8 cellular contexts compared by ENCODE assay signal in genomic region chr5:100430268-100430900, GRCh38.
DNase-seq lines count a peak whose midpoint lies in the region; ATAC-seq and TF ChIP-seq lines count a peak whose summit lies in the region.

No MANE protein-coding gene starts in this region.

- H3K27ac Mint-ChIP-seq in osteocyte (ENCODE audit: unreplicated experiment) = no peak overlapping the region

- H3K4me3 ChIP-seq in AG04450 (ENCODE audit: low read depth, low read length) (no peak overlapping the region), GM12875 (ENCODE audit: low read depth, low read length) (no peak overlapping the region), fibroblast of mammary gland (ENCODE audit: control insufficient read depth, low read depth, low read length) (no peak overlapping the region)

- DNase-seq in AG04450 (ENCODE audit: low read depth, low spot score) = peak; percentile 7
- peak; percentile 56 for DNase-seq in NCI-H69 (lab: John Stamatoyannopoulos, UW)
- peak; percentile 23 for DNase-seq in activated T-cell treated with anti-CD3 and anti-CD28 coated beads for 24 hours (ENCODE audit: low read depth)
- peak; percentile 49 for DNase-seq in fibroblast of mammary gland (ENCODE audit: low read depth)
- no peak for DNase-seq in osteocyte (ENCODE audit: extremely low spot score, unreplicated experiment)
- DNase-seq in occipital lobe (lab: John Stamatoyannopoulos, UW) = no peak

- H3K9me3 Mint-ChIP-seq in osteocyte (ENCODE audit: unreplicated experiment) = no peaks in the 10 kb centered on the region

- peaks cover 8% of the 10 kb centered on the region for H3K27me3 Mint-ChIP-seq in osteocyte (ENCODE audit: unreplicated experiment)

- POLR2A ChIA-PET in AG04450 (lab: Yijun Ruan, JAX) = no interaction called here

- CTCF ChIA-PET in AG04450 (lab: Charles Lee) = interaction anchor here (0.6 to 1.5 kb wide), 9 partner anchors 10 to 1559 kb away, joined by 3 to 21 read pairs (median 4); no protein-coding TSS in a partner anchor

- H3K4me1 Mint-ChIP-seq in osteocyte (ENCODE audit: unreplicated experiment) = no peaks in the 10 kb centered on the region

- no peaks in the 10 kb centered on the region; the same call in 1 of the 2 replicates for H3K9me3 ChIP-seq in AG04450 (ENCODE audit: control insufficient read depth, insufficient read depth, low read length)

- H3K27ac ChIP-seq in AG04450 (ENCODE audit: low read depth, low read length) = no peak overlapping the region

- no peaks in the 10 kb centered on the region for H3K36me3 Mint-ChIP-seq in osteocyte (ENCODE audit: unreplicated experiment)

- TF ChIP-seq CTCF in AG04450 (IDR thresholded peaks at IDR 0.05; ENCODE audit: low read depth, low read length) = peak; percentile 99
- peak; percentile 96 for TF ChIP-seq CTCF in GM12875 (IDR thresholded peaks at IDR 0.05; ENCODE audit: borderline replicate concordance, insufficient read depth, low read depth, low read length)
- peak; percentile 99 for TF ChIP-seq CTCF in fibroblast of mammary gland (conservative IDR thresholded peaks at IDR 0.05; ENCODE audit: control insufficient read depth, insufficient read depth, low read depth, low read length)
- peak; percentile 92 for TF ChIP-seq CTCF in osteocyte (IDR thresholded peaks at IDR 0.05)

- H3K27me3 ChIP-seq in AG04450 (ENCODE audit: control insufficient read depth, insufficient read depth, low read length) = no peaks in the 10 kb centered on the region

- peak; percentile 88 for ATAC-seq in HG02678 (IDR thresholded peaks at IDR 0.05; ENCODE audit: unreplicated experiment)

- H3K4me3 Mint-ChIP-seq in osteocyte (ENCODE audit: unreplicated experiment) = no peak overlapping the region

Comparison
In these comparisons a context has a peak if more than half of its experiments do, and no peak if none do; other contexts are left out.
1. DNase-seq: peak in AG04450 (single experiment), NCI-H69 (single experiment), activated T-cell treated with anti-CD3 and anti-CD28 coated beads for 24 hours (single experiment) and fibroblast of mammary gland (single experiment); none in osteocyte (single experiment) and occipital lobe (single experiment).
2. Peak in every context shown above with its lines, with median percentiles within 50 percentile points of each other: CTCF ChIP-seq.